Comparison of ENCODE assay signal across 16 cellular contexts in genomic region chr4:139297001-139297410, GRCh38. TPM values are rescaled to one million over a fixed set of nuclear protein-coding genes. Genes with fewer than 3 reads are reported as not detected.
A peak's percentile ranks its signal among the peaks of the same experiment; 100 is the strongest.
DNase-seq lines count a peak whose midpoint lies in the region; ATAC-seq and TF ChIP-seq lines count a peak whose summit lies in the region.
"Had no signal": no experiment of that assay in that cellular context is flagged by ENCODE, and none has a peak within 500 bp of the region (broad histone marks: within the 10 kb centered on the region; RNA-seq: fewer than 3 reads in every experiment).

No MANE protein-coding gene starts in this region.

- H3K9me3 ChIP-seq in CD4-positive, alpha-beta T cell (ENCODE audit: control insufficient read depth, low read length), result no peaks in the 10 kb centered on the region
- no peaks in the 10 kb centered on the region for H3K9me3 ChIP-seq in HEK293 (ENCODE audit: control insufficient read depth, insufficient read depth, low read depth, low read length)

- H3K36me3 Mint-ChIP-seq in CD4-positive, alpha-beta T cell (ENCODE audit: low read depth), result peaks cover 48% of the 10 kb centered on the region
- H3K36me3 Mint-ChIP-seq in mesothelial cell of epicardium, result peaks cover 2% of the 10 kb centered on the region

- no peaks in the 10 kb centered on the region for H3K27me3 ChIP-seq in CD4-positive, alpha-beta T cell (ENCODE audit: control insufficient read depth, insufficient read depth, low read length)

- peaks cover 4 to 19% of the 10 kb centered on the region in 2 experiments; a peak in 2 of 3 replicates for H3K36me3 ChIP-seq in HEK293 (ENCODE audit: control insufficient read depth in 2 of 2, insufficient read depth in 1 of 2, low read length in 2 of 2)

- POLR2A ChIA-PET in CD4-positive, alpha-beta T cell (lab: Charles Lee), result interaction anchor here (0.6 to 2.5 kb wide), 6 partner anchors 9 to 361 kb away, joined by 3 to 20 read pairs (median 10); partner anchors contain the start of gene ELF2
- POLR2A ChIA-PET in HEK293 (lab: Yijun Ruan, JAX), result interaction anchor here (1.2 to 2.2 kb wide), 2 partner anchors 120 to 121 kb away, joined by 6 read pairs; partner anchors contain the start of gene ELF2

- DNase-seq in CD4-positive, alpha-beta T cell, result no peak
- DNase-seq in RPMI7951 (ENCODE audit: low read depth) (peak; percentile 28), fibroblast of gingiva (ENCODE audit: low read depth) (peak; percentile 32), mesothelial cell of epicardium (ENCODE audit: low spot score in 2 of 2, unreplicated experiment in 2 of 2) (no peak), activated gamma-delta T cell (lab: John Stamatoyannopoulos, UW) (no peak), NCI-H69 (lab: John Stamatoyannopoulos, UW) (no peak)
- DNase-seq: activated CD8-positive, alpha-beta memory T cell treated with anti-CD3 and anti-CD28 coated beads, Interleukin-2, amount 50 U/mL, for 4 hours; anterior cingulate cortex; hippocampal formation; NCI-H1417 treated with DMSO at 0.1 percent for 48 hours; posterior cingulate gyrus had no signal

- no peak overlapping the region for H3K27ac ChIP-seq in CD4-positive, alpha-beta T cell (ENCODE audit: low read depth, low read length)
- no peak overlapping the region for H3K27ac ChIP-seq in HEK293 (ENCODE audit: extremely low read depth, low read depth, low read length)

- TF ChIP-seq CTCF in CD4-positive, alpha-beta T cell (IDR thresholded peaks at IDR 0.05), result no peak
- TF ChIP-seq CTCF in HEK293 (tag by site-specific recombination; IDR thresholded peaks at IDR 0.05) (no peak), mesothelial cell of epicardium (IDR thresholded peaks at IDR 0.05; ENCODE audit: unreplicated experiment) (no peak)

- H3K4me1 ChIP-seq in HEK293 (ENCODE audit: control insufficient read depth, insufficient read depth, low read length), result no peaks in the 10 kb centered on the region

- intact Hi-C loops in CD4-positive, alpha-beta T cell (cut with DNase I, micrococcal nuclease), result loop anchor here in 1 of 2 experiments (5.0 kb wide), 1 partner anchor 280 kb away; the partner anchor contains the start of gene NOCT

- peak overlapping the region; percentile 39 for H3K4me3 Mint-ChIP-seq in CD4-positive, alpha-beta T cell
- H3K4me3 Mint-ChIP-seq in mesothelial cell of epicardium, result no peak overlapping the region

- CTCF ChIA-PET in CD4-positive, alpha-beta T cell (lab: Charles Lee), result interaction anchor here (0.6 to 2.5 kb wide), 6 partner anchors 15 to 266 kb away, joined by 3 to 15 read pairs (median 8); no protein-coding TSS in a partner anchor
- CTCF ChIA-PET in HEK293 (lab: Yijun Ruan, JAX), result interaction anchor here (0.6 to 3.3 kb wide), 10 partner anchors 15 to 299 kb away, joined by 3 to 16 read pairs (median 6); partner anchors contain the start of gene MGARP

- H3K9me3 Mint-ChIP-seq in CD4-positive, alpha-beta T cell, result no peaks in the 10 kb centered on the region
- no peaks in the 10 kb centered on the region for H3K9me3 Mint-ChIP-seq in mesothelial cell of epicardium
- H3K9me3 Mint-ChIP-seq: memory B cell; stimulated activated effector memory CD8-positive, alpha-beta T cell treated with anti-CD3 and anti-CD28 coated beads, Interleukin-12 subunit alpha, Interleukin-12 subunit beta, amount 100 ng/mL, for 72 hours had no signal

- no peak overlapping the region for H3K4me3 ChIP-seq in HEK293 (ENCODE audit: low read depth, low read length)

- H3K27me3 Mint-ChIP-seq in CD4-positive, alpha-beta T cell, result no peaks in the 10 kb centered on the region
- no peaks in the 10 kb centered on the region for H3K27me3 Mint-ChIP-seq in mesothelial cell of epicardium (ENCODE audit: low read depth)
- H3K27me3 Mint-ChIP-seq: B cell, memory B cell had no signal

- peak overlapping the region; percentile 13 for H3K27ac Mint-ChIP-seq in CD4-positive, alpha-beta T cell
- no peak overlapping the region for H3K27ac Mint-ChIP-seq in mesothelial cell of epicardium

- ATAC-seq in CD4-positive, alpha-beta T cell (ENCODE audit: poor library complexity), result no peak
- ATAC-seq in GM21786 (IDR thresholded peaks at IDR 0.05; ENCODE audit: unreplicated experiment), result no peak
- ATAC-seq: stimulated activated effector memory CD8-positive, alpha-beta T cell treated with anti-CD3 and anti-CD28 coated beads, Interleukin-12 subunit alpha, Interleukin-12 subunit beta, amount 100 ng/mL, for 72 hours had no signal

- H3K4me1 Mint-ChIP-seq in CD4-positive, alpha-beta T cell (ENCODE audit: low read depth), result peaks cover 45% of the 10 kb centered on the region
- H3K4me1 Mint-ChIP-seq in mesothelial cell of epicardium, result peaks cover 28% of the 10 kb centered on the region

TF ChIP-seq in HEK293, 187 proteins besides CTCF, POLR2A, EP300 and RAD21:
- TF ChIP-seq ELK4 (IDR thresholded peaks at IDR 0.05; ENCODE audit: borderline replicate concordance, low read depth, low read length) (no peak), SETDB1 (IDR thresholded peaks at IDR 0.05; ENCODE audit: insufficient read length, low read length) (peak; percentile 61), SCRT2 (tag by site-specific recombination; IDR thresholded peaks at IDR 0.05) (peak; percentile 63)

RNA-seq across cellular contexts. Expression of gene NAA15, which starts 4.3 kb away (rescaled TPM):
- total RNA-seq in CD4-positive, alpha-beta T cell, result 10 to 100 TPM; 54.2 to 57.1 TPM
- total RNA-seq in RPMI7951 (2014; rRNA removed; shearing (Covaris generic)), result 29.9 and 32.2 TPM in 2 replicates
- 55.1 to 58.5 TPM (median 56.8 TPM) in 3 replicates for total RNA-seq in mesothelial cell of epicardium

RNA-seq across cellular contexts. Expression of gene NDUFC1, which starts 5.3 kb away (rescaled TPM):
- 10 to 100 TPM; 23.3 to 26.4 TPM for total RNA-seq in CD4-positive, alpha-beta T cell
- 78.8 and 84.2 TPM in 2 replicates for total RNA-seq in RPMI7951 (2014; rRNA removed; shearing (Covaris generic))
- total RNA-seq in mesothelial cell of epicardium, result 35.2 to 39.1 TPM (median 38.5 TPM) in 3 replicates

RNA-seq across cellular contexts. Expression of gene MGARP, which starts 17.0 kb away (rescaled TPM):
- not detected for total RNA-seq in CD4-positive, alpha-beta T cell
- total RNA-seq in RPMI7951 (2014; rRNA removed; shearing (Covaris generic)), result 0.68 and 1.2 TPM in 2 replicates
- total RNA-seq in mesothelial cell of epicardium, result 0.34 to 0.76 TPM (median 0.69 TPM) in 3 replicates
- total RNA-seq: B cell had no signal

Comparison
In these comparisons a context has a peak if more than half of its experiments do, and no peak if none do; other contexts are left out.
1. DNase-seq: peak in RPMI7951 (single experiment) and fibroblast of gingiva (single experiment); none in CD4-positive, alpha-beta T cell (0 of 10), mesothelial cell of epicardium (0 of 2), activated gamma-delta T cell (single experiment) and NCI-H69 (single experiment).